9 cellular contexts compared by ENCODE assay signal in the genomic region with DNA sequence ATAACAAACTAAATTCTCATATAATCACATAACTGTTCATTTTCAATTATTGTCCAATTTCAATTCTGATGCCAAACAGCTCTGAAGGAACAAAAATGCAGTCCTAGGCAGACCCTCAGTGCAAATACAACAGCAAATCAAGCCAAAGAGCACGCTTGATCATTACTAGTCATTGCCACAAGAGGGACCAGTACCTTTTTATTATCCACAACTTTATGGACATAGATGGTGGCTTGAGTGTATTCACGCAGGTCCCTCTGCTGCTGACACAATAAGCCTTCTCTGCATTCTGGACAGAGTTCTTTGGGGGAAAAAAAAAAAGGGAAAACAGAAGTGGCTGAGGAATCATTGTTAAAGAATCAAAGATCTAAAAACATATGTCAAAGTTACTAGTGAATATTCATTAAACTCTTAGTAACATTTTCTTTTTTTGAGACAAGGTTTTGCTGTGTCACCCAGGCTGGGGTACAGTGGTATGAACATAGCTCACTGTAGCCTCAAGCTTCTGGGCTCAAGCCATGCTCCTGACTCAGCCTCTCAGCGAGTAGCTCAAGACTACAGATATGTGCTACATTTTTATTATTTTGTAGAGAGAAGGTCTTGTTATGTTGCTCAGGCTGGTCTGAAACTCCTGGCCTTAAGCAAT. TPM values are rescaled to one million over a fixed set of nuclear protein-coding genes. Genes with fewer than 3 reads are reported as not detected.
DNase-seq lines count a peak whose midpoint lies in the region; ATAC-seq and TF ChIP-seq lines count a peak whose summit lies in the region.
"Had no signal": no experiment of that assay in that cellular context is flagged by ENCODE, and none has a peak within 500 bp of the region (broad histone marks: within the 10 kb centered on the region; RNA-seq: fewer than 3 reads in every experiment).

No MANE protein-coding gene starts in this region.

- no peak overlapping the region for H2BK5ac ChIP-seq in H9 (ENCODE audit: insufficient read length, low read length)

- no peaks in the 10 kb centered on the region for H3K9me3 Mint-ChIP-seq in CD8-positive, alpha-beta memory T cell
- H3K9me3 Mint-ChIP-seq in H9, result no peaks in the 10 kb centered on the region
- H3K9me3 Mint-ChIP-seq: naive B cell had no signal

- H3K14ac ChIP-seq in H9 (ENCODE audit: insufficient read depth, low read length), result no peak overlapping the region

- H3K18ac ChIP-seq in H9 (ENCODE audit: insufficient read length, low read depth, low read length), result no peak overlapping the region

- peak overlapping the region; percentile 14 for H3K27ac ChIP-seq in CD8-positive, alpha-beta memory T cell (ENCODE audit: low read depth, low read length)
- H3K27ac ChIP-seq in H9 (ENCODE audit: insufficient read length, low read depth, low read length), result no peak overlapping the region
- H3K27ac ChIP-seq in temporal lobe (ENCODE audit: low read depth, low read length), result peak overlapping the region; percentile 93

- no peak overlapping the region for H4K91ac ChIP-seq in H9 (ENCODE audit: insufficient read length, low read depth, low read length)

- H3K23ac ChIP-seq in H9 (ENCODE audit: insufficient read length, low read depth, low read length), result no peak overlapping the region

- H4K5ac ChIP-seq in H9 (ENCODE audit: insufficient read length, low read depth, low read length), result no peak overlapping the region

- H4K8ac ChIP-seq in H9 (replicated peaks; ENCODE audit: insufficient read length, low read depth, low read length), result no peak overlapping the region

- CTCF ChIA-PET in CD8-positive, alpha-beta memory T cell (lab: Charles Lee), result interaction anchor here (0.6 to 0.8 kb wide), 2 partner anchors 261 to 321 kb away, joined by 3 read pairs; no protein-coding TSS in a partner anchor

- H2BK20ac ChIP-seq in H9 (ENCODE audit: low read depth, low read length, poor library complexity, severe bottlenecking), result no peak overlapping the region

- TF ChIP-seq CTCF in H9 (conservative IDR thresholded peaks at IDR 0.05) (peak; percentile 61), foreskin fibroblast (IDR thresholded peaks at IDR 0.05; ENCODE audit: low read depth, low read length) (peak; percentile 50)

- no peaks in the 10 kb centered on the region for H3K27me3 Mint-ChIP-seq in CD8-positive, alpha-beta memory T cell
- H3K27me3 Mint-ChIP-seq in H9 (ENCODE audit: low read depth), result peaks cover 1% of the 10 kb centered on the region; the same call in 1 of the 2 replicates
- H3K27me3 Mint-ChIP-seq: naive B cell had no signal

- no peaks in the 10 kb centered on the region for H4K20me1 ChIP-seq in H9 (ENCODE audit: control insufficient read depth, insufficient read depth, insufficient read length)

- H3K9me3 ChIP-seq in CD8-positive, alpha-beta memory T cell (ENCODE audit: low read length), result no peaks in the 10 kb centered on the region
- no peaks in the 10 kb centered on the region for H3K9me3 ChIP-seq in H9 (ENCODE audit: control insufficient read depth, low read depth, low read length)

- no peak overlapping the region for H3T11ph ChIP-seq in H9 (ENCODE audit: low read length)

- ATAC-seq in GM18873 (IDR thresholded peaks at IDR 0.05; ENCODE audit: low FRiP score, unreplicated experiment) (no peak), HG03354 (IDR thresholded peaks at IDR 0.05; ENCODE audit: poor library complexity, severe bottlenecking, unreplicated experiment) (no peak), GM19328 (IDR thresholded peaks at IDR 0.05; ENCODE audit: unreplicated experiment) (no peak)

- H3K79me2 ChIP-seq in H9 (ENCODE audit: insufficient read depth, low read length), result no peaks in the 10 kb centered on the region

- no peak overlapping the region for H2AFZ ChIP-seq in H9 (ENCODE audit: low read length)

- H3K36me3 Mint-ChIP-seq in CD8-positive, alpha-beta memory T cell, result peaks cover 9 to 82% (median 26%) of the 10 kb centered on the region in 3 donors
- H3K36me3 Mint-ChIP-seq in H9 (ENCODE audit: insufficient read depth in 1 of 3, low read depth in 3 of 3), result peaks cover 28 to 57% (median 56%) of the 10 kb centered on the region in 3 experiments; a peak in 6 of 7 replicates

- H3K36me3 ChIP-seq in CD8-positive, alpha-beta memory T cell (ENCODE audit: insufficient read depth, low read length), result peaks cover 51% of the 10 kb centered on the region

- no peak overlapping the region for H2BK120ac ChIP-seq in H9 (ENCODE audit: low read depth, low read length, poor library complexity, severe bottlenecking)

- no peaks in the 10 kb centered on the region for H3K27me3 ChIP-seq in CD8-positive, alpha-beta memory T cell (ENCODE audit: insufficient read depth, low read length, poor library complexity, severe bottlenecking)
- no peaks in the 10 kb centered on the region for H3K27me3 ChIP-seq in H9 (ENCODE audit: insufficient read depth, low read length)

- H2BK12ac ChIP-seq in H9 (ENCODE audit: insufficient read length, low read depth, low read length), result no peak overlapping the region

- no peak overlapping the region for H3K56ac ChIP-seq in H9 (ENCODE audit: insufficient read length, low read depth, low read length)

- H3K4me2 ChIP-seq in H9 (ENCODE audit: insufficient read depth, insufficient read length, low read length), result no peak overlapping the region

- whole genome bisulfite sequencing in H9 (ENCODE audit: extremely low coverage, insufficient read length, low lambda C conversion rate), result no CpG with 5 or more reads among the region's 3 CpGs

- no peak overlapping the region for H3K4ac ChIP-seq in H9 (ENCODE audit: low read depth, low read length)

- no peak overlapping the region for H2BK15ac ChIP-seq in H9 (ENCODE audit: low read depth, low read length)

- H2AK5ac ChIP-seq in H9 (ENCODE audit: insufficient read length, low read length), result no peak overlapping the region

- H3K23me2 ChIP-seq in H9 (ENCODE audit: insufficient read length, low read depth, low read length, poor library complexity, severe bottlenecking), result no peaks in the 10 kb centered on the region

- H3K4me1 ChIP-seq in CD8-positive, alpha-beta memory T cell (ENCODE audit: insufficient read depth, low read length), result no peaks in the 10 kb centered on the region
- H3K4me1 ChIP-seq in H9 (ENCODE audit: insufficient read depth, low read length), result peaks cover 2% of the 10 kb centered on the region

- peak in 1 of 5 donors; percentile 2 for DNase-seq in CD8-positive, alpha-beta memory T cell
- DNase-seq in H9, result no peak
- DNase-seq in RPMI8226, result peak; percentile 27
- DNase-seq in foreskin fibroblast, result peak; percentile 66 to 84
- DNase-seq: naive B cell had no signal

- no peak overlapping the region for H3K4me3 Mint-ChIP-seq in CD8-positive, alpha-beta memory T cell
- H3K4me3 Mint-ChIP-seq in H9, result no peak overlapping the region
- H3K4me3 Mint-ChIP-seq: naive B cell had no signal

- no peak overlapping the region for H3K4me3 ChIP-seq in CD8-positive, alpha-beta memory T cell (ENCODE audit: low read length)
- H3K4me3 ChIP-seq in foreskin fibroblast (ENCODE audit: low read depth in 1 of 2, low read length in 2 of 2), result no peak overlapping the region

- no peak overlapping the region for H3K9ac ChIP-seq in H9 (ENCODE audit: extremely low read depth, insufficient read length, low read length)

- peaks cover 2 to 4% (median 2%) of the 10 kb centered on the region in 3 donors for H3K4me1 Mint-ChIP-seq in CD8-positive, alpha-beta memory T cell
- H3K4me1 Mint-ChIP-seq in H9, result peaks cover 18 to 25% of the 10 kb centered on the region in 2 experiments

- H3K79me1 ChIP-seq in H9 (ENCODE audit: insufficient read depth, low read depth, low read length, poor library complexity, severe bottlenecking), result no peaks in the 10 kb centered on the region

- POLR2A ChIA-PET in CD8-positive, alpha-beta memory T cell (lab: Charles Lee), result no interaction called here

- H3K27ac Mint-ChIP-seq in CD8-positive, alpha-beta memory T cell, result peak overlapping the region in 1 of 8 donors; percentile 17
- no peak overlapping the region for H3K27ac Mint-ChIP-seq in H9

RNA-seq across cellular contexts. Expression of a gene that starts 34.3 kb away (rescaled TPM):
- total RNA-seq in CD8-positive, alpha-beta memory T cell, result under 1 TPM; 0.44 to 0.50 TPM
- not detected for polyA plus RNA-seq in CD8-positive, alpha-beta memory T cell
- total RNA-seq in H9 (2021), result 6.4 and 7.9 TPM in 2 replicates
- 22.6 TPM for total RNA-seq in temporal lobe
